ENCODE assay signal across 8 cellular contexts in genomic region chr1:214281030-214281901, GRCh38. TPM values are rescaled to one million over a fixed set of nuclear protein-coding genes. Genes with fewer than 3 reads are reported as not detected.
DNase-seq lines count a peak whose midpoint lies in the region; ATAC-seq and TF ChIP-seq lines count a peak whose summit lies in the region.

A gene with protein sequence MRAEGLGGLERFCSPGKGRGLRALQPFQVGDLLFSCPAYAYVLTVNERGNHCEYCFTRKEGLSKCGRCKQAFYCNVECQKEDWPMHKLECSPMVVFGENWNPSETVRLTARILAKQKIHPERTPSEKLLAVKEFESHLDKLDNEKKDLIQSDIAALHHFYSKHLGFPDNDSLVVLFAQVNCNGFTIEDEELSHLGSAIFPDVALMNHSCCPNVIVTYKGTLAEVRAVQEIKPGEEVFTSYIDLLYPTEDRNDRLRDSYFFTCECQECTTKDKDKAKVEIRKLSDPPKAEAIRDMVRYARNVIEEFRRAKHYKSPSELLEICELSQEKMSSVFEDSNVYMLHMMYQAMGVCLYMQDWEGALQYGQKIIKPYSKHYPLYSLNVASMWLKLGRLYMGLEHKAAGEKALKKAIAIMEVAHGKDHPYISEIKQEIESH (plus strand): TSS chr1:214281159. CDS start chr1:214281255, 96 bp downstream.

- H3K9ac ChIP-seq in liver (ENCODE audit: low read depth in 1 of 2, low read length in 2 of 2) = peak within 1 kb of the TSS; percentile 87 to 91

- no peaks in the 10 kb centered on the region for H3K27me3 ChIP-seq in liver (ENCODE audit: control insufficient read depth in 4 of 4, insufficient read depth in 4 of 4, low read length in 3 of 4)

- under 1% methylated on average over 98 of the region's 98 CpGs for WGBS in liver

- no peaks in the 10 kb centered on the region for H3K9me3 Mint-ChIP-seq in activated CD4-positive, alpha-beta T cell treated with anti-CD3 and anti-CD28 coated beads, Interleukin-2, amount 10 ng/mL, durations not matched to agents 7 days and 5 days

- H3K27me3 Mint-ChIP-seq in activated CD4-positive, alpha-beta T cell treated with anti-CD3 and anti-CD28 coated beads, Interleukin-2, amount 10 ng/mL, durations not matched to agents 7 days and 5 days = peaks cover 2% of the 10 kb centered on the region

- CTCF ChIA-PET in activated CD4-positive, alpha-beta T cell treated with anti-CD3 and anti-CD28 coated beads, Interleukin-2, amount 10 ng/mL, durations not matched to agents 7 days and 5 days (lab: Charles Lee) = interaction anchor here (0.5 to 1.2 kb wide), 3 partner anchors 48 to 303 kb away, joined by 3 to 4 read pairs (median 3); no protein-coding TSS in a partner anchor

- no peak for DNase-seq in AG09309 (ENCODE audit: low read depth)
- DNase-seq in NCI-H446 treated with DMSO at 0.1 percent for 48 hours (lab: John Stamatoyannopoulos, UW) = peak; percentile 47
- DNase-seq in activated CD4-positive, alpha-beta T cell treated with anti-CD3 and anti-CD28 coated beads, Interleukin-2, amount 10 ng/mL, durations not matched to agents 7 days and 5 days = peak; percentile 70
- DNase-seq in dedifferentiated amniotic fluid mesenchymal stem cell (ENCODE audit: extremely low spot score) = peak; percentile 26
- DNase-seq in stimulated activated CD4-positive, alpha-beta T cell treated with anti-CD3 and anti-CD28 coated beads, Interleukin-4, amount 100 ng/mL, for 1 hour = peak; percentile 68

- H3K4me3 ChIP-seq in AG09309 (ENCODE audit: control insufficient read depth, low read depth, low read length) (peak within 1 kb of the TSS; percentile 94), liver (ENCODE audit: low read depth in 1 of 3, low read length in 3 of 3) (peak within 1 kb of the TSS; percentile 89 to 94 (median 92))

- no peaks in the 10 kb centered on the region for H3K36me3 ChIP-seq in liver (ENCODE audit: control insufficient read depth in 4 of 4, insufficient read depth in 3 of 4, low read depth in 1 of 4, low read length in 3 of 4)

- ATAC-seq in GM18867 (IDR thresholded peaks at IDR 0.05; ENCODE audit: unreplicated experiment) (peak; percentile 82), HG03097 (IDR thresholded peaks at IDR 0.05; ENCODE audit: low FRiP score, unreplicated experiment) (peak; percentile 72)

- H3K9me3 ChIP-seq in liver (ENCODE audit: control insufficient read depth in 4 of 4, low read length in 3 of 4) = no peaks in the 10 kb centered on the region

- H3K27ac ChIP-seq in liver (ENCODE audit: low read depth in 1 of 2, low read length in 2 of 2) = peak within 1 kb of the TSS; percentile 95 to 96

- TF ChIP-seq CTCF in AG09309 (IDR thresholded peaks at IDR 0.05; ENCODE audit: control insufficient read depth, insufficient read depth, low read depth, low read length, missing control alignments) (no peak), liver (IDR thresholded peaks at IDR 0.05; ENCODE audit: low read depth, low read length, missing input control) (no peak)

- no peaks in the 10 kb centered on the region for H3K36me3 Mint-ChIP-seq in activated CD4-positive, alpha-beta T cell treated with anti-CD3 and anti-CD28 coated beads, Interleukin-2, amount 10 ng/mL, durations not matched to agents 7 days and 5 days (ENCODE audit: low read depth)

- POLR2A ChIA-PET in activated CD4-positive, alpha-beta T cell treated with anti-CD3 and anti-CD28 coated beads, Interleukin-2, amount 10 ng/mL, durations not matched to agents 7 days and 5 days (lab: Charles Lee) = no interaction called here

- H3K4me1 Mint-ChIP-seq in activated CD4-positive, alpha-beta T cell treated with anti-CD3 and anti-CD28 coated beads, Interleukin-2, amount 10 ng/mL, durations not matched to agents 7 days and 5 days = peaks cover 41% of the 10 kb centered on the region

- H3K4me1 ChIP-seq in liver (ENCODE audit: control insufficient read depth in 4 of 4, insufficient read depth in 4 of 4, low read length in 3 of 4) = peaks cover 0 to 24% (median 14%) of the 10 kb centered on the region in 4 donors

- peak within 1 kb of the TSS; percentile 88 for H3K4me3 Mint-ChIP-seq in activated CD4-positive, alpha-beta T cell treated with anti-CD3 and anti-CD28 coated beads, Interleukin-2, amount 10 ng/mL, durations not matched to agents 7 days and 5 days

- TF ChIP-seq RAD21 in liver (IDR thresholded peaks at IDR 0.05) = no peak

- H3K27ac Mint-ChIP-seq in activated CD4-positive, alpha-beta T cell treated with anti-CD3 and anti-CD28 coated beads, Interleukin-2, amount 10 ng/mL, durations not matched to agents 7 days and 5 days = peak within 1 kb of the TSS; percentile 90

TF ChIP-seq in liver, 16 proteins besides CTCF, POLR2A, EP300 and RAD21:
- TF ChIP-seq NR2F2 (IDR thresholded peaks at IDR 0.05) = no peak
- TF ChIP-seq RXRA (IDR thresholded peaks at IDR 0.05) = peak in 1 of 2 donors; percentile 17
TF ChIP-seq in liver: peak in this region for 1.

RNA-seq across cellular contexts. Expression of the gene that starts here (rescaled TPM):
- total RNA-seq in activated CD4-positive, alpha-beta T cell treated with anti-CD3 and anti-CD28 coated beads, Interleukin-2, amount 10 ng/mL, durations not matched to agents 7 days and 5 days = 10 to 100 TPM; 39.6 to 41.3 TPM
- 10 to 100 TPM; 11.9 to 20.2 TPM for total RNA-seq in liver
- polyA plus RNA-seq in liver = 10 to 100 TPM; 14.6 to 19.7 TPM
